Comparison of ENCODE assay signal across 21 cellular contexts in genomic region chr3:170735821-170736220, GRCh38.
DNase-seq lines count a peak whose midpoint lies in the region; ATAC-seq and TF ChIP-seq lines count a peak whose summit lies in the region.
"Had no signal": no experiment of that assay in that cellular context is flagged by ENCODE, and none has a peak within 500 bp of the region (broad histone marks: within the 10 kb centered on the region; RNA-seq: fewer than 3 reads in every experiment).

No MANE protein-coding gene starts in this region.

- no CpG with 5 or more reads among the region's 2 CpGs for WGBS in IMR-90 (ENCODE audit: extremely low coverage in 2 of 2, insufficient read length in 1 of 2), 2 experiments
- WGBS in mesenchymal stem cell = 100% methylated on average over 2 of the region's 2 CpGs
- 67 to 85% (median 70%) methylated on average over 2 of the region's 2 CpGs for WGBS in adrenal gland, 4 donors

- no peak overlapping the region; the same call in 1 of the 2 replicates for H3K4ac ChIP-seq in IMR-90 (ENCODE audit: low read depth, low read length)
- H3K4ac ChIP-seq in mesenchymal stem cell (ENCODE audit: low read depth in 1 of 2, low read length in 2 of 2) = no peak overlapping the region

- intact Hi-C loops in IMR-90 (cut with micrococcal nuclease) = no loop called here
- intact Hi-C loops in adrenal gland (cut with DNase I) = no loop called here

- no TSS peak for BruUV-seq in IMR-90 (replicated peaks; lab: Mats Ljungman, UMichigan)

- H2AK5ac ChIP-seq in IMR-90 (ENCODE audit: low read depth, low read length) = no peak overlapping the region
- H2AK5ac ChIP-seq in mesenchymal stem cell (ENCODE audit: low read length, severe bottlenecking) = no peak overlapping the region

- H3K56ac ChIP-seq in IMR-90 (ENCODE audit: extremely low read depth, insufficient read depth, low read length) = no peak overlapping the region

- no peak overlapping the region for H2AFZ ChIP-seq in IMR-90 (replicated peaks; ENCODE audit: low read length, poor library complexity)
- H2AFZ ChIP-seq in mesenchymal stem cell (ENCODE audit: low read depth, low read length) = no peak overlapping the region

- H2BK5ac ChIP-seq in IMR-90 (ENCODE audit: low read depth, low read length, poor library complexity, severe bottlenecking) = peak overlapping the region; percentile 62
- H2BK5ac ChIP-seq in mesenchymal stem cell (ENCODE audit: low read depth, low read length, poor library complexity, severe bottlenecking) = no peak overlapping the region

- TF ChIP-seq CTCF in AG10803 (conservative IDR thresholded peaks at IDR 0.05; ENCODE audit: low read length) (no peak), IMR-90 (conservative IDR thresholded peaks at IDR 0.05; ENCODE audit: low read depth, low read length) (no peak), adrenal gland (IDR thresholded peaks at IDR 0.05) (no peak)

- H4K5ac ChIP-seq in IMR-90 (ENCODE audit: low read depth, low read length) = no peak overlapping the region; the same call in 1 of the 2 replicates

- 0 out of 2 replicates have a peak overlapping the region, but pooled peaks have one; percentile 12 for H3K4me3 ChIP-seq in AG10803 (ENCODE audit: low read length)
- H3K4me3 ChIP-seq in IMR-90 (ENCODE audit: insufficient read depth, low read depth, low read length) = no peak overlapping the region
- H3K4me3 ChIP-seq in mesenchymal stem cell (ENCODE audit: insufficient read depth in 1 of 2, low read depth in 1 of 2, low read length in 2 of 2) = peak overlapping the region in 1 of 2 experiments; percentile 72
- H3K4me3 ChIP-seq in adrenal gland = no peak overlapping the region
- H3K4me3 ChIP-seq: BLaER1, Peyer's patch, SJCRH30 had no signal

- H3K18ac ChIP-seq in IMR-90 (ENCODE audit: low read depth, low read length) = peak overlapping the region; percentile 62; the same call in 1 of the 2 replicates
- H3K18ac ChIP-seq in mesenchymal stem cell (ENCODE audit: low read depth in 1 of 2, low read length in 2 of 2) = no peak overlapping the region

- no peak overlapping the region for H3K23ac ChIP-seq in IMR-90 (ENCODE audit: low read depth, low read length)
- H3K23ac ChIP-seq in mesenchymal stem cell (ENCODE audit: low read length in 2 of 2) = no peak overlapping the region

- ATAC-seq in IMR-90 (ENCODE audit: low read depth) (no peak), GM18907 (IDR thresholded peaks at IDR 0.05; ENCODE audit: unreplicated experiment) (no peak), HG02798 (IDR thresholded peaks at IDR 0.05; ENCODE audit: poor library complexity, unreplicated experiment) (no peak)

- H4K91ac ChIP-seq in IMR-90 (ENCODE audit: insufficient read depth, low read depth, low read length) (no peak overlapping the region), mesenchymal stem cell (ENCODE audit: low read length) (no peak overlapping the region)

- H3K14ac ChIP-seq in IMR-90 (replicated peaks; ENCODE audit: low read depth, low read length) (no peak overlapping the region), mesenchymal stem cell (ENCODE audit: low read length in 2 of 2) (no peak overlapping the region)

- H3K4me2 ChIP-seq in IMR-90 (ENCODE audit: low read depth, low read length) = peak overlapping the region; percentile 30; the same call in 1 of the 2 replicates
- no peak overlapping the region for H3K4me2 ChIP-seq in mesenchymal stem cell (ENCODE audit: low read length, poor library complexity, severe bottlenecking)
- H3K4me2 ChIP-seq: BLaER1 had no signal

- no peak overlapping the region for H2BK12ac ChIP-seq in mesenchymal stem cell (ENCODE audit: low read length in 2 of 2)

- H3K27me3 ChIP-seq in IMR-90 (ENCODE audit: control insufficient read depth, insufficient read depth, low read length) = no peaks in the 10 kb centered on the region
- no peaks in the 10 kb centered on the region for H3K27me3 ChIP-seq in mesenchymal stem cell (ENCODE audit: control insufficient read depth in 1 of 2, insufficient read depth in 1 of 2, low read length in 2 of 2)
- H3K27me3 ChIP-seq in adrenal gland = no peaks in the 10 kb centered on the region
- H3K27me3 ChIP-seq: BLaER1, Peyer's patch, SJCRH30 had no signal

- CTCF ChIA-PET in IMR-90 (lab: Yijun Ruan, JAX) = no interaction called here

- H2BK20ac ChIP-seq in IMR-90 (ENCODE audit: low read depth, low read length) = peak overlapping the region; percentile 73; the same call in 1 of the 2 replicates

- H4K8ac ChIP-seq in IMR-90 (ENCODE audit: low read depth in 2 of 2, low read length in 2 of 2) (peak overlapping the region in 1 of 2 experiments; percentile 24; a peak in 2 of 4 replicates), mesenchymal stem cell (ENCODE audit: low read length) (no peak overlapping the region)

- in situ Hi-C loops in IMR-90 (cut with MboI; ENCODE audit: low sequenced_read_pairs) = no loop called here

- no peaks in the 10 kb centered on the region for H4K20me1 ChIP-seq in IMR-90 (ENCODE audit: insufficient read depth, low read length)
- H4K20me1 ChIP-seq: BLaER1 had no signal

- dilution Hi-C loops in IMR-90 (cut with HindIII; ENCODE audit: low sequenced_read_pairs, unreplicated experiment) = no loop called here

- TF ChIP-seq POLR2A in IMR-90 (IDR thresholded peaks at IDR 0.05; ENCODE audit: low read depth, low read length) = no peak
- TF ChIP-seq POLR2A in adrenal gland (IDR thresholded peaks at IDR 0.05) = no peak

- H3K79me1 ChIP-seq in IMR-90 (ENCODE audit: low read depth in 1 of 2, low read length in 2 of 2) (no peaks in the 10 kb centered on the region; a peak in 1 of 4 replicates), mesenchymal stem cell (replicated peaks; ENCODE audit: low read length, poor library complexity, severe bottlenecking) (no peaks in the 10 kb centered on the region)

- DNase-seq in AG10803 (ENCODE audit: low read depth) = no peak
- no peak for DNase-seq in IMR-90
- no peak for DNase-seq in caudate nucleus (lab: John Stamatoyannopoulos, UW)
- DNase-seq in mesenchymal stem cell = no peak
- no peak for DNase-seq in adrenal gland
- no peak for DNase-seq in NCI-H1092 treated with DMSO at 0.1 percent for 48 hours (lab: John Stamatoyannopoulos, UW)
- DNase-seq: CD4-positive, alpha-beta T cell; COR-L47; DMS79; GOT3; HCEC 1CT; Kasumi-1; NCI-H1417 treated with DMSO at 0.1 percent for 48 hours; NCI-H187; NCI-H748 treated with DMSO at 0.1 percent for 48 hours; NK-92 treated with Interleukin-12 subunit alpha and Interleukin-12 subunit beta, amount 100 ng/mL, for 24 hours; Peyer's patch; SJCRH30 had no signal

- H2BK15ac ChIP-seq in IMR-90 (ENCODE audit: low read depth, low read length) = no peak overlapping the region
- no peak overlapping the region for H2BK15ac ChIP-seq in mesenchymal stem cell (ENCODE audit: low read depth, poor library complexity, severe bottlenecking)

- H3K4me1 ChIP-seq in IMR-90 (ENCODE audit: control insufficient read depth, insufficient read depth, low read length) (peaks cover 22% of the 10 kb centered on the region), mesenchymal stem cell (ENCODE audit: control insufficient read depth, insufficient read depth, low read depth, low read length) (peaks cover 1% of the 10 kb centered on the region), adrenal gland (replicated peaks in 1 of 2) (peaks cover 0 to 16% of the 10 kb centered on the region in 2 donors)
- H3K4me1 ChIP-seq: BLaER1, Peyer's patch had no signal

- H3K9me3 ChIP-seq in IMR-90 (ENCODE audit: control insufficient read depth, insufficient read depth, low read length) (no peaks in the 10 kb centered on the region), mesenchymal stem cell (ENCODE audit: control insufficient read depth, low read length) (peaks cover 2% of the 10 kb centered on the region), adrenal gland (replicated peaks in 1 of 3) (peaks cover 0 to 5% (median 0%) of the 10 kb centered on the region in 3 donors)
- H3K9me3 ChIP-seq: BLaER1, Peyer's patch, SJCRH30 had no signal

- POLR2A ChIA-PET in IMR-90 (lab: Charles Lee; ENCODE audit: unreplicated experiment) = no interaction called here

- H3K27ac ChIP-seq in IMR-90 (ENCODE audit: insufficient read depth, low read length) (no peak overlapping the region), caudate nucleus (ENCODE audit: low read depth, low read length) (peak overlapping the region; percentile 34), mesenchymal stem cell (ENCODE audit: low read length, poor library complexity, severe bottlenecking) (no peak overlapping the region), adrenal gland (no peak overlapping the region)
- H3K27ac ChIP-seq: BLaER1, Peyer's patch, SJCRH30 had no signal

- no peak overlapping the region for H2AK9ac ChIP-seq in IMR-90 (replicated peaks; ENCODE audit: low read depth, low read length, poor library complexity)

- H3K9ac ChIP-seq in IMR-90 (ENCODE audit: low read depth, low read length) (no peak overlapping the region), mesenchymal stem cell (ENCODE audit: low read length) (peak overlapping the region; percentile 88)
- H3K9ac ChIP-seq: BLaER1 had no signal

- no peak for TF ChIP-seq RAD21 in IMR-90 (IDR thresholded peaks at IDR 0.05; ENCODE audit: low read length)

- H3K9me1 ChIP-seq in IMR-90 (ENCODE audit: insufficient read depth, low read length) = peaks cover 9% of the 10 kb centered on the region

- H2BK120ac ChIP-seq in IMR-90 (ENCODE audit: low read depth, low read length) (peak overlapping the region; percentile 80; the same call in 1 of the 2 replicates), mesenchymal stem cell (ENCODE audit: low read depth, low read length) (no peak overlapping the region)

- no peaks in the 10 kb centered on the region for H3K36me3 ChIP-seq in IMR-90 (ENCODE audit: control insufficient read depth, insufficient read depth, low read length)
- H3K36me3 ChIP-seq in mesenchymal stem cell (ENCODE audit: control insufficient read depth in 1 of 2, insufficient read depth in 2 of 2, low read depth in 1 of 2, low read length in 2 of 2) = peaks cover 0 to 8% of the 10 kb centered on the region in 2 experiments
- no peaks in the 10 kb centered on the region for H3K36me3 ChIP-seq in adrenal gland (replicated peaks in 1 of 2)
- H3K36me3 ChIP-seq: BLaER1, Peyer's patch, SJCRH30 had no signal

TF ChIP-seq in IMR-90, 13 proteins besides CTCF, POLR2A, EP300 and RAD21:
- TF ChIP-seq, protein P1, sequence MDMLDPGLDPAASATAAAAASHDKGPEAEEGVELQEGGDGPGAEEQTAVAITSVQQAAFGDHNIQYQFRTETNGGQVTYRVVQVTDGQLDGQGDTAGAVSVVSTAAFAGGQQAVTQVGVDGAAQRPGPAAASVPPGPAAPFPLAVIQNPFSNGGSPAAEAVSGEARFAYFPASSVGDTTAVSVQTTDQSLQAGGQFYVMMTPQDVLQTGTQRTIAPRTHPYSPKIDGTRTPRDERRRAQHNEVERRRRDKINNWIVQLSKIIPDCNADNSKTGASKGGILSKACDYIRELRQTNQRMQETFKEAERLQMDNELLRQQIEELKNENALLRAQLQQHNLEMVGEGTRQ (IDR thresholded peaks at IDR 0.05; ENCODE audit: low read depth, low read length) = no peak
- TF ChIP-seq MXI1 (IDR thresholded peaks at IDR 0.05; ENCODE audit: borderline replicate concordance, low read depth, low read length) (no peak), BHLHE40 (IDR thresholded peaks at IDR 0.05; ENCODE audit: low read depth, low read length) (no peak)
